Comparison of ENCODE assay signal across 8 cellular contexts in the genomic region with DNA sequence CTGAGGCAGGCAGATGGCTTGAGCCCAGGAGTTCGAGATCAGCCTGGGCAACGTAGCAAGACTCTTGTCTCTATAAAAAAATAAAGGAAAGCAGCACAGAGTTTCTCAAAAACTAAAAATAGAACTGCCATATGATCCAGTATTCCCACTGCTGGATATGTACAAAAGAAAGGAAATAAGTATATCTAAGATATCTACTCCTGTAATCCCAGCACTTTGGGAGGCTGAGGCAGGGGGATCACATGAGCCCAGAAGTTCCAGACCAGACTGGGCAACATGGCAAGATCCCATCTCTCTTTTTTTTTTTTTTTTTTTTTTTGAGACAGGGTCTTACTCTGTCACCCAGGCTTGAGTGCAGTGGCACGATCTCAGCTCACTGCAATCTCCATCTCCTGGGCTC. TPM values are rescaled to one million over a fixed set of nuclear protein-coding genes. Genes with fewer than 3 reads are reported as not detected.
DNase-seq lines count a peak whose midpoint lies in the region; ATAC-seq and TF ChIP-seq lines count a peak whose summit lies in the region.
"Not testable (repeated sequence)": the region's sequence is repeated elsewhere in the genome, so short reads cannot be mapped to it uniquely, and the experiment has no call there.

No MANE protein-coding gene starts in this region.

- peaks cover 38% of the 10 kb centered on the region for H3K4me1 Mint-ChIP-seq in CD4-positive, alpha-beta T cell (ENCODE audit: low read depth)
- H3K4me1 Mint-ChIP-seq in IgD-negative memory B cell (peaks cover 18 to 31% (median 27%) of the 10 kb centered on the region in 3 donors), WTC11 (peaks cover 45% of the 10 kb centered on the region), brain (peaks cover 42% of the 10 kb centered on the region)
- H3K4me1 Mint-ChIP-seq in activated CD8-positive, alpha-beta T cell treated with anti-CD3 and anti-CD28 coated beads, Interleukin-2, amount 10 ng/mL, durations not matched to agents 7 days and 5 days (ENCODE audit: low read depth) = peaks cover 18% of the 10 kb centered on the region
- not testable (repeated sequence) for H3K4me1 Mint-ChIP-seq in activated naive CD4-positive, alpha-beta T cell treated with anti-CD3 and anti-CD28 coated beads for 36 hours (ENCODE audit: low read depth)
- peaks cover 17 to 37% (median 26%) of the 10 kb centered on the region in 4 donors for H3K4me1 Mint-ChIP-seq in naive thymus-derived CD8-positive, alpha-beta T cell
- H3K4me1 Mint-ChIP-seq in stimulated activated memory B cell treated with anti-CD40 and anti-IgM and Interleukin-4, amounts not matched to agents 10 μg/mL and 1 μg/mL and 100 μg/mL, for 72 hours = peaks cover 39% of the 10 kb centered on the region

- H3K9me3 Mint-ChIP-seq in CD4-positive, alpha-beta T cell; IgD-negative memory B cell; activated CD8-positive, alpha-beta T cell treated with anti-CD3 and anti-CD28 coated beads, Interleukin-2, amount 10 ng/mL, durations not matched to agents 7 days and 5 days (ENCODE audit: insufficient read depth); activated naive CD4-positive, alpha-beta T cell treated with anti-CD3 and anti-CD28 coated beads for 36 hours; brain; naive thymus-derived CD8-positive, alpha-beta T cell; stimulated activated memory B cell treated with anti-CD40 and anti-IgM and Interleukin-4, amounts not matched to agents 10 μg/mL and 1 μg/mL and 100 μg/mL, for 72 hours: not testable (repeated sequence)
- peaks cover 15% of the 10 kb centered on the region for H3K9me3 Mint-ChIP-seq in WTC11

- intact Hi-C loops in CD4-positive, alpha-beta T cell (cut with DNase I, micrococcal nuclease) = loop anchor here in 1 of 2 experiments (5.0 kb wide), 2 partner anchors 208 to 223 kb away; a partner anchor contains a TSS
- intact Hi-C loops in activated naive CD4-positive, alpha-beta T cell treated with anti-CD3 and anti-CD28 coated beads for 36 hours (cut with micrococcal nuclease) = loop anchor here (2.0 to 5.0 kb wide), 3 partner anchors 21 to 558 kb away; a partner anchor contains a TSS

- H3K36me3 Mint-ChIP-seq in CD4-positive, alpha-beta T cell (ENCODE audit: low read depth) = peaks cover 40% of the 10 kb centered on the region
- H3K36me3 Mint-ChIP-seq in IgD-negative memory B cell (peaks cover 11% of the 10 kb centered on the region), WTC11 (peaks cover 11% of the 10 kb centered on the region), brain (peaks cover 30% of the 10 kb centered on the region)
- peaks cover 32% of the 10 kb centered on the region for H3K36me3 Mint-ChIP-seq in activated CD8-positive, alpha-beta T cell treated with anti-CD3 and anti-CD28 coated beads, Interleukin-2, amount 10 ng/mL, durations not matched to agents 7 days and 5 days (ENCODE audit: low read depth)
- peaks cover 34% of the 10 kb centered on the region for H3K36me3 Mint-ChIP-seq in activated naive CD4-positive, alpha-beta T cell treated with anti-CD3 and anti-CD28 coated beads for 36 hours (ENCODE audit: low read depth)
- peaks cover 25 to 27% (median 25%) of the 10 kb centered on the region in 3 donors for H3K36me3 Mint-ChIP-seq in naive thymus-derived CD8-positive, alpha-beta T cell
- H3K36me3 Mint-ChIP-seq in stimulated activated memory B cell treated with anti-CD40 and anti-IgM and Interleukin-4, amounts not matched to agents 10 μg/mL and 1 μg/mL and 100 μg/mL, for 72 hours = peaks cover 34% of the 10 kb centered on the region

- H3K9me3 ChIP-seq in CD4-positive, alpha-beta T cell (ENCODE audit: control insufficient read depth, low read length) = not testable (repeated sequence)

- not testable (repeated sequence) for DNase-seq in CD4-positive, alpha-beta T cell; WTC11 (ENCODE audit: low spot score); activated CD8-positive, alpha-beta T cell treated with anti-CD3 and anti-CD28 coated beads, Interleukin-2, amount 10 ng/mL, durations not matched to agents 7 days and 5 days; activated naive CD4-positive, alpha-beta T cell treated with anti-CD3 and anti-CD28 coated beads for 36 hours; naive thymus-derived CD8-positive, alpha-beta T cell

- not testable (repeated sequence) for H3K27me3 Mint-ChIP-seq in CD4-positive, alpha-beta T cell; IgD-negative memory B cell; WTC11 (ENCODE audit: low read depth); activated CD8-positive, alpha-beta T cell treated with anti-CD3 and anti-CD28 coated beads, Interleukin-2, amount 10 ng/mL, durations not matched to agents 7 days and 5 days (ENCODE audit: low read depth); activated naive CD4-positive, alpha-beta T cell treated with anti-CD3 and anti-CD28 coated beads for 36 hours (ENCODE audit: low read depth); naive thymus-derived CD8-positive, alpha-beta T cell; stimulated activated memory B cell treated with anti-CD40 and anti-IgM and Interleukin-4, amounts not matched to agents 10 μg/mL and 1 μg/mL and 100 μg/mL, for 72 hours
- peaks cover 19% of the 10 kb centered on the region for H3K27me3 Mint-ChIP-seq in brain

- not testable (repeated sequence) for ATAC-seq in CD4-positive, alpha-beta T cell (ENCODE audit: poor library complexity); WTC11; activated CD8-positive, alpha-beta T cell treated with anti-CD3 and anti-CD28 coated beads, Interleukin-2, amount 10 ng/mL, durations not matched to agents 7 days and 5 days; naive thymus-derived CD8-positive, alpha-beta T cell; stimulated activated memory B cell treated with anti-CD40 and anti-IgM and Interleukin-4, amounts not matched to agents 10 μg/mL and 1 μg/mL and 100 μg/mL, for 72 hours

- not testable (repeated sequence) for H3K27ac ChIP-seq in CD4-positive, alpha-beta T cell (ENCODE audit: low read depth, low read length)

- CTCF ChIA-PET in CD4-positive, alpha-beta T cell (lab: Charles Lee); activated naive CD4-positive, alpha-beta T cell treated with anti-CD3 and anti-CD28 coated beads for 36 hours (lab: Charles Lee): not testable (repeated sequence)
- CTCF ChIA-PET in WTC11 (lab: Charles Lee) = interaction anchor here (0.7 kb wide), 1 partner anchor 262 kb away, joined by 5 read pairs; no protein-coding TSS in a partner anchor
- CTCF ChIA-PET in activated CD8-positive, alpha-beta T cell treated with anti-CD3 and anti-CD28 coated beads, Interleukin-2, amount 10 ng/mL, durations not matched to agents 7 days and 5 days (lab: Charles Lee) = interaction anchor here (0.8 to 1.7 kb wide), 2 partner anchors 24 to 25 kb away, joined by 3 to 4 read pairs; a partner anchor contains a TSS

- TF ChIP-seq CTCF in CD4-positive, alpha-beta T cell (IDR thresholded peaks at IDR 0.05); WTC11 (IDR thresholded peaks at IDR 0.05); brain (conservative IDR thresholded peaks at IDR 0.05): not testable (repeated sequence)

- peak overlapping the region; percentile 97 for H3K27ac Mint-ChIP-seq in CD4-positive, alpha-beta T cell
- H3K27ac Mint-ChIP-seq in IgD-negative memory B cell = peak overlapping the region in 2 of 3 donors; percentile 95 to 99
- not testable (repeated sequence) for H3K27ac Mint-ChIP-seq in WTC11; activated CD8-positive, alpha-beta T cell treated with anti-CD3 and anti-CD28 coated beads, Interleukin-2, amount 10 ng/mL, durations not matched to agents 7 days and 5 days; activated naive CD4-positive, alpha-beta T cell treated with anti-CD3 and anti-CD28 coated beads for 36 hours
- H3K27ac Mint-ChIP-seq in brain = peak overlapping the region in 2 of 5 experiments; percentile 67 to 98
- peak overlapping the region in 8 of 10 donors; percentile 4 to 97 (median 69) for H3K27ac Mint-ChIP-seq in naive thymus-derived CD8-positive, alpha-beta T cell
- peak overlapping the region; percentile 98 for H3K27ac Mint-ChIP-seq in stimulated activated memory B cell treated with anti-CD40 and anti-IgM and Interleukin-4, amounts not matched to agents 10 μg/mL and 1 μg/mL and 100 μg/mL, for 72 hours

- POLR2A ChIA-PET in CD4-positive, alpha-beta T cell (lab: Charles Lee) = interaction anchor here (1.3 to 4.4 kb wide), 2 partner anchors 25 to 209 kb away, joined by 7 to 63 read pairs; a partner anchor contains a TSS
- POLR2A ChIA-PET in WTC11 (lab: Charles Lee) = not testable (repeated sequence)
- POLR2A ChIA-PET in activated CD8-positive, alpha-beta T cell treated with anti-CD3 and anti-CD28 coated beads, Interleukin-2, amount 10 ng/mL, durations not matched to agents 7 days and 5 days (lab: Charles Lee) = interaction anchor here (0.8 to 1.3 kb wide), 2 partner anchors 25 kb away, joined by 4 read pairs; a partner anchor contains a TSS
- POLR2A ChIA-PET in naive thymus-derived CD8-positive, alpha-beta T cell (lab: Charles Lee) = interaction anchor here (0.7 to 3.8 kb wide), 3 partner anchors 11 to 22 kb away, joined by 4 to 122 read pairs (median 37); a partner anchor contains a TSS

- H3K4me3 Mint-ChIP-seq in CD4-positive, alpha-beta T cell = peak overlapping the region; percentile 18
- H3K4me3 Mint-ChIP-seq in IgD-negative memory B cell (peak overlapping the region; percentile 21 to 93 (median 43)), brain (peak overlapping the region; percentile 29 to 94 (median 35))
- not testable (repeated sequence) for H3K4me3 Mint-ChIP-seq in WTC11; stimulated activated memory B cell treated with anti-CD40 and anti-IgM and Interleukin-4, amounts not matched to agents 10 μg/mL and 1 μg/mL and 100 μg/mL, for 72 hours
- H3K4me3 Mint-ChIP-seq in activated CD8-positive, alpha-beta T cell treated with anti-CD3 and anti-CD28 coated beads, Interleukin-2, amount 10 ng/mL, durations not matched to agents 7 days and 5 days = peak overlapping the region; percentile 15
- H3K4me3 Mint-ChIP-seq in activated naive CD4-positive, alpha-beta T cell treated with anti-CD3 and anti-CD28 coated beads for 36 hours = peak overlapping the region; percentile 0
- H3K4me3 Mint-ChIP-seq in naive thymus-derived CD8-positive, alpha-beta T cell = peak overlapping the region in 8 of 10 donors; percentile 0 to 98 (median 6)

- not testable (repeated sequence) for H3K27me3 ChIP-seq in CD4-positive, alpha-beta T cell (ENCODE audit: control insufficient read depth, insufficient read depth, low read length)

RNA-seq across cellular contexts. Expression of a gene that starts 1.9 kb away (rescaled TPM):
- 100 to 1,000 TPM; 172 to 175 TPM for total RNA-seq in CD4-positive, alpha-beta T cell
- polyA plus RNA-seq in IgD-negative memory B cell = 86.7 TPM
- 42.2 to 43.9 TPM (median 43.7 TPM) in 3 replicates for total RNA-seq in WTC11 (2021)
- 100 to 1,000 TPM; 100 to 102 TPM for total RNA-seq in activated CD8-positive, alpha-beta T cell treated with anti-CD3 and anti-CD28 coated beads, Interleukin-2, amount 10 ng/mL, durations not matched to agents 7 days and 5 days
- total RNA-seq in activated naive CD4-positive, alpha-beta T cell treated with anti-CD3 and anti-CD28 coated beads for 36 hours = 10 to 100 TPM; 82.5 to 85.4 TPM
- 80.0 TPM for polyA plus RNA-seq in brain (ENCODE audit: insufficient read depth, low read depth, low replicate concordance)
- 100 to 1,000 TPM; 215 to 227 TPM for total RNA-seq in naive thymus-derived CD8-positive, alpha-beta T cell
- polyA plus RNA-seq in naive thymus-derived CD8-positive, alpha-beta T cell = 10 to 100 TPM; 55.6 to 80.0 (median 65.1) TPM

RNA-seq across cellular contexts. Expression of a gene that starts 24.6 kb away (rescaled TPM):
- total RNA-seq in CD4-positive, alpha-beta T cell = 10 to 100 TPM; 19.2 to 22.2 TPM
- polyA plus RNA-seq in IgD-negative memory B cell (10.6 TPM), brain (ENCODE audit: insufficient read depth, low read depth, low replicate concordance) (33.3 TPM)
- 18.9 to 24.4 TPM (median 21.6 TPM) in 3 replicates for total RNA-seq in WTC11 (2021)
- total RNA-seq in activated CD8-positive, alpha-beta T cell treated with anti-CD3 and anti-CD28 coated beads, Interleukin-2, amount 10 ng/mL, durations not matched to agents 7 days and 5 days = 10 to 100 TPM; 27.8 to 28.4 TPM
- total RNA-seq in activated naive CD4-positive, alpha-beta T cell treated with anti-CD3 and anti-CD28 coated beads for 36 hours = 10 to 100 TPM; 19.7 to 24.5 TPM
- 10 to 100 TPM; 21.3 to 25.6 TPM for total RNA-seq in naive thymus-derived CD8-positive, alpha-beta T cell
- polyA plus RNA-seq in naive thymus-derived CD8-positive, alpha-beta T cell = 10 to 100 TPM in 1 of 3 donors, 1 to 10 TPM in 2; 6.6 to 15.1 (median 9.9) TPM

RNA-seq across cellular contexts. Expression of a gene that starts 24.9 kb away (rescaled TPM):
- 10 to 100 TPM; 13.5 to 15.3 TPM for total RNA-seq in CD4-positive, alpha-beta T cell
- polyA plus RNA-seq in IgD-negative memory B cell (16.0 TPM), brain (ENCODE audit: insufficient read depth, low read depth, low replicate concordance) (14.6 TPM)
- 9.7 to 10.8 TPM (median 10.6 TPM) in 3 replicates for total RNA-seq in WTC11 (2021)
- total RNA-seq in activated CD8-positive, alpha-beta T cell treated with anti-CD3 and anti-CD28 coated beads, Interleukin-2, amount 10 ng/mL, durations not matched to agents 7 days and 5 days = 10 to 100 TPM; 14.4 to 19.9 TPM
- 10 to 100 TPM; 14.8 to 15.4 TPM for total RNA-seq in activated naive CD4-positive, alpha-beta T cell treated with anti-CD3 and anti-CD28 coated beads for 36 hours
- 10 to 100 TPM; 27.7 to 29.3 TPM for total RNA-seq in naive thymus-derived CD8-positive, alpha-beta T cell
- 10 to 100 TPM in 2 of 3 donors, 1 to 10 TPM in 1; 6.3 to 14.5 (median 11.8) TPM for polyA plus RNA-seq in naive thymus-derived CD8-positive, alpha-beta T cell
